Comparison of ENCODE assay signal across 14 cellular contexts in genomic region chr9:69499959-69500358, GRCh38.
A peak's percentile ranks its signal among the peaks of the same experiment; 100 is the strongest.
DNase-seq lines count a peak whose midpoint lies in the region.
"Had no signal": no experiment of that assay in that cellular context is flagged by ENCODE, and none has a peak within 500 bp of the region (broad histone marks: within the 10 kb centered on the region; RNA-seq: fewer than 3 reads in every experiment).

No MANE protein-coding gene starts in this region.

- H3K56ac ChIP-seq in mesendoderm (ENCODE audit: low read length), result no peak overlapping the region

- WGBS in mesendoderm (ENCODE audit: extremely low coverage, insufficient coverage, low lambda C conversion rate), result no CpG with 5 or more reads among the region's 4 CpGs

- POLR2A ChIA-PET in activated CD4-positive, alpha-beta memory T cell treated with anti-CD3 and anti-CD28 coated beads, Interleukin-2, amount 10 ng/mL, durations not matched to agents 7 days and 5 days (lab: Charles Lee), result no interaction called here

- H3K4me3 Mint-ChIP-seq in T-helper 1 cell treated with Interleukin-12 subunit alpha and Interleukin-12 subunit beta and Interleukin-4 antibody, amounts not matched to agents 30 μg/mL and 1 μg/mL, for 36 hours, result no peak overlapping the region
- no peak overlapping the region for H3K4me3 Mint-ChIP-seq in activated CD4-positive, alpha-beta memory T cell treated with anti-CD3 and anti-CD28 coated beads, Interleukin-2, amount 10 ng/mL, durations not matched to agents 7 days and 5 days
- H3K4me3 Mint-ChIP-seq: B cell; CD8-positive, alpha-beta T cell had no signal

- H3K18ac ChIP-seq in mesendoderm (ENCODE audit: low read length), result no peak overlapping the region

- no peak overlapping the region for H2BK120ac ChIP-seq in mesendoderm (ENCODE audit: low read depth, low read length)

- no peak overlapping the region for H3K23ac ChIP-seq in mesendoderm (ENCODE audit: low read length)

- H2BK5ac ChIP-seq in mesendoderm (ENCODE audit: low read length), result no peak overlapping the region

- H3K4me3 ChIP-seq in H7 (ENCODE audit: insufficient read depth, low read depth, low read length) (no peak overlapping the region), mesendoderm (ENCODE audit: low read length) (no peak overlapping the region)
- H3K4me3 ChIP-seq: BLaER1 treated with 17β-estradiol and CSF1 and Interleukin-3, amounts not matched to agents 10 nM and 100 nM had no signal

- DNase-seq in T-helper 1 cell (no peak), H7 (peak; percentile 20), ecto neural progenitor cell (ENCODE audit: low spot score) (peak; percentile 36), mesendoderm (peak; percentile 84), epidermal melanocyte (ENCODE audit: insufficient read length, low spot score) (no peak), KG1 (lab: John Stamatoyannopoulos, UW) (no peak)
- no peak for DNase-seq in activated CD4-positive, alpha-beta memory T cell treated with anti-CD3 and anti-CD28 coated beads, Interleukin-2, amount 10 ng/mL, durations not matched to agents 7 days and 5 days
- DNase-seq: Calu3; CD8-positive, alpha-beta T cell; GF-D8; HCEC 1CT had no signal

- H3K36me3 ChIP-seq in H7 (replicated peaks; ENCODE audit: control insufficient read depth, insufficient read depth, low read length), result no peaks in the 10 kb centered on the region
- H3K36me3 ChIP-seq in mesendoderm (ENCODE audit: control insufficient read depth, insufficient read depth, low read length), result no peaks in the 10 kb centered on the region
- H3K36me3 ChIP-seq: BLaER1 treated with 17β-estradiol and CSF1 and Interleukin-3, amounts not matched to agents 10 nM and 100 nM had no signal

- H2AK5ac ChIP-seq in mesendoderm (ENCODE audit: low read length), result no peak overlapping the region

- no peaks in the 10 kb centered on the region for H3K79me2 ChIP-seq in mesendoderm (ENCODE audit: control insufficient read depth, insufficient read depth, low read length)

- H3K9me3 Mint-ChIP-seq in T-helper 1 cell treated with Interleukin-12 subunit alpha and Interleukin-12 subunit beta and Interleukin-4 antibody, amounts not matched to agents 30 μg/mL and 1 μg/mL, for 36 hours, result no peaks in the 10 kb centered on the region
- H3K9me3 Mint-ChIP-seq in activated CD4-positive, alpha-beta memory T cell treated with anti-CD3 and anti-CD28 coated beads, Interleukin-2, amount 10 ng/mL, durations not matched to agents 7 days and 5 days, result no peaks in the 10 kb centered on the region
- H3K9me3 Mint-ChIP-seq: CD8-positive, alpha-beta T cell had no signal

- H3K27me3 ChIP-seq in H7 (ENCODE audit: control insufficient read depth, insufficient read depth, low read length) (no peaks in the 10 kb centered on the region), mesendoderm (ENCODE audit: insufficient read depth, low read length, poor library complexity) (no peaks in the 10 kb centered on the region)
- H3K27me3 ChIP-seq: BLaER1 treated with 17β-estradiol and CSF1 and Interleukin-3, amounts not matched to agents 10 nM and 100 nM had no signal

- H3K4me2 ChIP-seq in mesendoderm (ENCODE audit: low read length), result no peak overlapping the region
- H3K4me2 ChIP-seq: BLaER1 treated with 17β-estradiol and CSF1 and Interleukin-3, amounts not matched to agents 10 nM and 100 nM had no signal

- H3K4me1 Mint-ChIP-seq in T-helper 1 cell treated with Interleukin-12 subunit alpha and Interleukin-12 subunit beta and Interleukin-4 antibody, amounts not matched to agents 30 μg/mL and 1 μg/mL, for 36 hours (ENCODE audit: low read depth), result peaks cover 52% of the 10 kb centered on the region
- H3K4me1 Mint-ChIP-seq in activated CD4-positive, alpha-beta memory T cell treated with anti-CD3 and anti-CD28 coated beads, Interleukin-2, amount 10 ng/mL, durations not matched to agents 7 days and 5 days, result peaks cover 48% of the 10 kb centered on the region
- H3K4me1 Mint-ChIP-seq: B cell had no signal

- H4K8ac ChIP-seq in mesendoderm (ENCODE audit: low read depth, low read length), result no peak overlapping the region

- peak overlapping the region; percentile 47 for H3K27ac Mint-ChIP-seq in T-helper 1 cell treated with Interleukin-12 subunit alpha and Interleukin-12 subunit beta and Interleukin-4 antibody, amounts not matched to agents 30 μg/mL and 1 μg/mL, for 36 hours
- no peak overlapping the region for H3K27ac Mint-ChIP-seq in activated CD4-positive, alpha-beta memory T cell treated with anti-CD3 and anti-CD28 coated beads, Interleukin-2, amount 10 ng/mL, durations not matched to agents 7 days and 5 days
- H3K27ac Mint-ChIP-seq: B cell; CD8-positive, alpha-beta T cell had no signal

- H4K5ac ChIP-seq in mesendoderm (ENCODE audit: low read length), result no peak overlapping the region

- no peak overlapping the region for H3K27ac ChIP-seq in mesendoderm (ENCODE audit: low read depth, low read length)
- H3K27ac ChIP-seq: BLaER1 treated with 17β-estradiol and CSF1 and Interleukin-3, amounts not matched to agents 10 nM and 100 nM had no signal

- H3K27me3 Mint-ChIP-seq in T-helper 1 cell treated with Interleukin-12 subunit alpha and Interleukin-12 subunit beta and Interleukin-4 antibody, amounts not matched to agents 30 μg/mL and 1 μg/mL, for 36 hours (ENCODE audit: low read depth), result no peaks in the 10 kb centered on the region
- H3K27me3 Mint-ChIP-seq in activated CD4-positive, alpha-beta memory T cell treated with anti-CD3 and anti-CD28 coated beads, Interleukin-2, amount 10 ng/mL, durations not matched to agents 7 days and 5 days, result no peaks in the 10 kb centered on the region
- H3K27me3 Mint-ChIP-seq: B cell had no signal

- no peak overlapping the region for H3K4ac ChIP-seq in mesendoderm (ENCODE audit: low read depth, low read length)

- no peak overlapping the region for H3K9ac ChIP-seq in mesendoderm (ENCODE audit: low read length)
- H3K9ac ChIP-seq: BLaER1 treated with 17β-estradiol and CSF1 and Interleukin-3, amounts not matched to agents 10 nM and 100 nM had no signal

- CTCF ChIA-PET in activated CD4-positive, alpha-beta memory T cell treated with anti-CD3 and anti-CD28 coated beads, Interleukin-2, amount 10 ng/mL, durations not matched to agents 7 days and 5 days (lab: Charles Lee), result interaction anchor here (0.7 kb wide), 1 partner anchor 13 kb away, joined by 3 read pairs; no protein-coding TSS in a partner anchor

- peaks cover 8% of the 10 kb centered on the region for H3K4me1 ChIP-seq in mesendoderm (ENCODE audit: control insufficient read depth, low read depth, low read length)

- H3K79me1 ChIP-seq in mesendoderm (ENCODE audit: low read length), result no peaks in the 10 kb centered on the region

- no peak overlapping the region for H2BK15ac ChIP-seq in mesendoderm (replicated peaks; ENCODE audit: low read depth)

- H3K36me3 Mint-ChIP-seq in T-helper 1 cell treated with Interleukin-12 subunit alpha and Interleukin-12 subunit beta and Interleukin-4 antibody, amounts not matched to agents 30 μg/mL and 1 μg/mL, for 36 hours (ENCODE audit: low read depth), result peaks cover 6% of the 10 kb centered on the region
- H3K36me3 Mint-ChIP-seq in activated CD4-positive, alpha-beta memory T cell treated with anti-CD3 and anti-CD28 coated beads, Interleukin-2, amount 10 ng/mL, durations not matched to agents 7 days and 5 days (ENCODE audit: low read depth), result peaks cover 5% of the 10 kb centered on the region
- H3K36me3 Mint-ChIP-seq: CD8-positive, alpha-beta T cell had no signal

Comparison
In these comparisons a context has a peak if more than half of its experiments do, and no peak if none do; other contexts are left out.
1. DNase-seq: peak in H7 (single experiment), ecto neural progenitor cell (single experiment) and mesendoderm (single experiment); none in T-helper 1 cell (0 of 5), epidermal melanocyte (single experiment), KG1 (single experiment) and activated CD4-positive, alpha-beta memory T cell treated with anti-CD3 and anti-CD28 coated beads, Interleukin-2, amount 10 ng/mL, durations not matched to agents 7 days and 5 days (single experiment).